Comparison of ENCODE assay signal across 24 cellular contexts in genomic region chr5:134560698-134561097, GRCh38.
"Had no signal": no experiment of that assay in that cellular context is flagged by ENCODE, and none has a peak within 500 bp of the region (broad histone marks: within the 10 kb centered on the region; RNA-seq: fewer than 3 reads in every experiment).

No MANE protein-coding gene starts in this region.

- H3K4me3 ChIP-seq: adrenal gland, ascending aorta, hepatocyte, right lobe of liver, SK-N-MC, skin epidermis, thoracic aorta, upper lobe of left lung had no signal

- H3K9me3 ChIP-seq: adrenal gland, ascending aorta, right lobe of liver, thoracic aorta, upper lobe of left lung had no signal

- DNase-seq: activated CD4-positive, alpha-beta T cell treated with anti-CD3 and anti-CD28 coated beads, Interleukin-2, amount 50 U/mL, for 1 hour; activated CD8-positive, alpha-beta memory T cell treated with anti-CD3 and anti-CD28 coated beads for 24 hours; activated CD8-positive, alpha-beta memory T cell treated with anti-CD3 and anti-CD28 coated beads, Interleukin-2, amount 50 U/mL, for 4 hours; activated T-cell treated with anti-CD3 and anti-CD28 coated beads, Interleukin-2, amount 50 U/mL, for 72 hours; central memory CD4-positive, alpha-beta T cell; effector memory CD8-positive, alpha-beta T cell; foreskin melanocyte; glutamatergic neuron; immature natural killer cell; kidney glomerular epithelial cell; left ventricle myocardium superior; occipital lobe; right lobe of liver; SHP77 treated with DMSO at 0.1 percent for 48 hours; stimulated activated CD4-positive, alpha-beta T cell treated with anti-CD3 and anti-CD28 coated beads, Interleukin-1b, Interleukin-23, amount 100 ng/mL, for 48 hours; SW 1271; upper lobe of left lung had no signal

- H3K4me2 ChIP-seq: hepatocyte had no signal

- H3K27me3 ChIP-seq: adrenal gland, ascending aorta, hepatocyte, right lobe of liver, upper lobe of left lung had no signal

- H2AFZ ChIP-seq: hepatocyte had no signal

- H3K27me3 Mint-ChIP-seq: effector memory CD8-positive, alpha-beta T cell had no signal

- ATAC-seq: activated T-cell treated with anti-CD3 and anti-CD28 coated beads, Interleukin-2, amount 50 U/mL, for 72 hours; effector memory CD8-positive, alpha-beta T cell; esophagus mucosa; right lobe of liver had no signal

- H3K9me3 Mint-ChIP-seq: activated T-cell treated with anti-CD3 and anti-CD28 coated beads, Interleukin-2, amount 50 U/mL, for 72 hours; effector memory CD8-positive, alpha-beta T cell; immature natural killer cell had no signal

- H3K27ac ChIP-seq: hepatocyte, right lobe of liver, SK-N-MC, thoracic aorta had no signal

- H3K4me3 Mint-ChIP-seq: activated T-cell treated with anti-CD3 and anti-CD28 coated beads, Interleukin-2, amount 50 U/mL, for 72 hours; effector memory CD8-positive, alpha-beta T cell; immature natural killer cell had no signal
